Comparison of ENCODE assay signal across 16 cellular contexts in genomic region chr6:120211955-120212792, GRCh38.
DNase-seq lines count a peak whose midpoint lies in the region; ATAC-seq and TF ChIP-seq lines count a peak whose summit lies in the region.
"Had no signal": no experiment of that assay in that cellular context is flagged by ENCODE, and none has a peak within 500 bp of the region (broad histone marks: within the 10 kb centered on the region; RNA-seq: fewer than 3 reads in every experiment).

No MANE protein-coding gene starts in this region.

- H3K4me3 ChIP-seq in NB4 (ENCODE audit: low read depth, low read length), result no peak overlapping the region
- H3K4me3 ChIP-seq in astrocyte of the spinal cord (ENCODE audit: low read depth, low read length), result no peak overlapping the region
- no peak overlapping the region for H3K4me3 ChIP-seq in OCI-LY7 (ENCODE audit: low read depth, low read length, poor library complexity, severe bottlenecking)
- H3K4me3 ChIP-seq: pancreas had no signal

- POLR2A ChIA-PET in OCI-LY7 (lab: Charles Lee), result interaction anchor here (0.7 kb wide), 1 partner anchor 468 kb away, joined by 3 read pairs; no protein-coding TSS in a partner anchor

- no peaks in the 10 kb centered on the region for H3K4me1 ChIP-seq in OCI-LY7 (ENCODE audit: insufficient read depth, low read length, poor library complexity, severe bottlenecking)
- H3K4me1 ChIP-seq: pancreas had no signal

- no peaks in the 10 kb centered on the region for H3K79me2 ChIP-seq in OCI-LY7 (ENCODE audit: insufficient read depth, low read depth, low read length)

- ATAC-seq in HG03095 (IDR thresholded peaks at IDR 0.05; ENCODE audit: unreplicated experiment), result no peak
- ATAC-seq: pancreas had no signal

- BruUV-seq in OCI-LY7 (replicated peaks; lab: Mats Ljungman, UMichigan), result no TSS peak

- no peaks in the 10 kb centered on the region for H3K9me3 ChIP-seq in OCI-LY7 (ENCODE audit: low read length)
- H3K9me3 ChIP-seq: pancreas had no signal

- H3K36me3 ChIP-seq in OCI-LY7 (ENCODE audit: insufficient read depth, low read length), result no peaks in the 10 kb centered on the region
- H3K36me3 ChIP-seq: pancreas had no signal

- intact Hi-C loops in OCI-LY7 (cut with micrococcal nuclease; ENCODE audit: unreplicated experiment), result no loop called here

- DNase-seq in EL, result peak; percentile 19
- DNase-seq in NB4 (ENCODE audit: low read depth), result peak; percentile 61
- DNase-seq in astrocyte of the spinal cord (ENCODE audit: low read depth, low spot score), result peak; percentile 31
- DNase-seq in kidney tubule cell (ENCODE audit: low spot score), result peak; percentile 31
- DNase-seq in SW480 (ENCODE audit: low spot score), result no peak
- no peak for DNase-seq in OCI-LY7 (ENCODE audit: low spot score)
- no peak for DNase-seq in superior temporal gyrus (ENCODE audit: extremely low spot score)
- DNase-seq: activated B cell treated with CpG ODN at 0.5 μM for 24 hours; activated naive CD4-positive, alpha-beta T cell; COR-L47; effector memory CD4-positive, alpha-beta T cell; glutamatergic neuron; kidney; NCI-H2081; pancreas had no signal

- H3K4me2 ChIP-seq in OCI-LY7 (ENCODE audit: low read length), result no peak overlapping the region

- in situ Hi-C loops in astrocyte of the spinal cord (cut with HindIII; ENCODE audit: low sequenced_read_pairs), result no loop called here

- CTCF ChIA-PET in OCI-LY7 (lab: Charles Lee; ENCODE audit: unreplicated experiment), result no interaction called here

- no peaks in the 10 kb centered on the region for H4K20me1 ChIP-seq in OCI-LY7 (ENCODE audit: insufficient read depth, low read length)

- no peak for TF ChIP-seq CTCF in NB4 (IDR thresholded peaks at IDR 0.05; ENCODE audit: low read depth, low read length)
- TF ChIP-seq CTCF in astrocyte of the spinal cord (IDR thresholded peaks at IDR 0.05; ENCODE audit: low read depth, low read length), result no peak
- no peak for TF ChIP-seq CTCF in OCI-LY7 (conservative IDR thresholded peaks at IDR 0.05; ENCODE audit: low read length)

- no peak overlapping the region for H2AFZ ChIP-seq in OCI-LY7 (ENCODE audit: low read length)

- H3K27ac ChIP-seq in OCI-LY7 (ENCODE audit: low read depth, low read length, poor library complexity, severe bottlenecking), result no peak overlapping the region
- H3K27ac ChIP-seq: pancreas had no signal

- no peak for TF ChIP-seq POLR2A in NB4 (IDR thresholded peaks at IDR 0.05; ENCODE audit: extremely low read depth, insufficient read length)

- H3K9me2 ChIP-seq in OCI-LY7 (ENCODE audit: insufficient read depth, low read length), result no peaks in the 10 kb centered on the region

Comparison
In these comparisons a context has a peak if more than half of its experiments do, and no peak if none do; other contexts are left out.
1. DNase-seq: peak in EL (single experiment), NB4 (single experiment), astrocyte of the spinal cord (single experiment) and kidney tubule cell (single experiment); none in SW480 (single experiment), OCI-LY7 (single experiment) and superior temporal gyrus (single experiment).